Comparison of ENCODE assay signal across 16 cellular contexts in genomic region chr11:12233602-12233925, GRCh38.
DNase-seq lines count a peak whose midpoint lies in the region; TF ChIP-seq lines count a peak whose summit lies in the region.
"Had no signal": no experiment of that assay in that cellular context is flagged by ENCODE, and none has a peak within 500 bp of the region (broad histone marks: within the 10 kb centered on the region; RNA-seq: fewer than 3 reads in every experiment).

No MANE protein-coding gene starts in this region.

- H3K36me3 Mint-ChIP-seq in immature natural killer cell = peaks cover 26 to 57% (median 31%) of the 10 kb centered on the region in 3 donors

- H3K79me2 ChIP-seq in GM23248 (ENCODE audit: insufficient read depth) = peaks cover 20% of the 10 kb centered on the region

- H3K4me3 Mint-ChIP-seq in immature natural killer cell = no peak overlapping the region
- H3K4me3 Mint-ChIP-seq: activated CD8-positive, alpha-beta memory T cell treated with anti-CD3 and anti-CD28 coated beads, Interleukin-2, amount 10 ng/mL, durations not matched to agents 7 days and 5 days; activated naive CD4-positive, alpha-beta T cell treated with anti-CD3 and anti-CD28 coated beads for 36 hours; neural crest cell; T-cell had no signal

- in situ Hi-C loops in GM23248 (cut with MboI) = loop anchor here (25.0 kb wide), 1 partner anchor 171 kb away; no protein-coding TSS in a partner anchor

- H3K9ac ChIP-seq in GM23248 = peak overlapping the region; percentile 72
- H3K9ac ChIP-seq: BLaER1 treated with 17β-estradiol and CSF1 and Interleukin-3, amounts not matched to agents 10 nM and 100 nM had no signal

- no peak for TF ChIP-seq EP300 in stomach (IDR thresholded peaks at IDR 0.05)

- DNase-seq in GM23248 (no peak), adrenal gland (no peak), immature natural killer cell (no peak), stomach (no peak), ureter (ENCODE audit: low spot score) (no peak), NCI-H82 treated with DMSO at 0.1 percent for 48 hours (lab: John Stamatoyannopoulos, UW; ENCODE audit: unreplicated experiment) (no peak)
- no peak for DNase-seq in stimulated activated CD4-positive, alpha-beta T cell treated with anti-CD3 and anti-CD28 coated beads, Interleukin-2, amount 100 ng/mL, for 24 hours
- DNase-seq: activated CD8-positive, alpha-beta memory T cell treated with anti-CD3 and anti-CD28 coated beads, Interleukin-2, amount 10 ng/mL, durations not matched to agents 7 days and 5 days; activated naive CD4-positive, alpha-beta T cell treated with anti-CD3 and anti-CD28 coated beads for 36 hours; DMS79 treated with DMSO at 0.1 percent for 48 hours; effector CD8-positive, alpha-beta T cell; foreskin fibroblast; NCI-H2107; T-cell had no signal

- H3K4me1 Mint-ChIP-seq in immature natural killer cell = peaks cover 40 to 44% of the 10 kb centered on the region in 2 donors

- no peaks in the 10 kb centered on the region for H3K9me2 ChIP-seq in GM23248 (ENCODE audit: insufficient read depth)

- H3K27ac ChIP-seq in GM23248 (peak overlapping the region; percentile 96), adrenal gland (peak overlapping the region in 3 of 5 donors; percentile 16 to 78 (median 68)), stomach (peak overlapping the region in 4 of 5 donors; percentile 79 to 91 (median 82))
- H3K27ac ChIP-seq: BLaER1 treated with 17β-estradiol and CSF1 and Interleukin-3, amounts not matched to agents 10 nM and 100 nM had no signal

- peak overlapping the region in 4 of 6 donors; percentile 91 to 98 (median 96) for H3K27ac Mint-ChIP-seq in immature natural killer cell
- H3K27ac Mint-ChIP-seq: activated CD8-positive, alpha-beta memory T cell treated with anti-CD3 and anti-CD28 coated beads, Interleukin-2, amount 10 ng/mL, durations not matched to agents 7 days and 5 days; activated naive CD4-positive, alpha-beta T cell treated with anti-CD3 and anti-CD28 coated beads for 36 hours had no signal

- H3K4me2 ChIP-seq in GM23248 (ENCODE audit: unreplicated experiment) = peak overlapping the region; percentile 47

- H3K4me3 ChIP-seq in GM23248 (no peak overlapping the region), adrenal gland (no peak overlapping the region), stomach (no peak overlapping the region)
- H3K4me3 ChIP-seq: BLaER1 treated with 17β-estradiol and CSF1 and Interleukin-3, amounts not matched to agents 10 nM and 100 nM had no signal

- 100% methylated on average over 1 of the region's 1 CpG for WGBS in GM23248 (ENCODE audit: low coverage in 1 of 2, low lambda C conversion rate in 2 of 2, missing lambda C conversion rate in 2 of 2), 2 experiments
- WGBS in adrenal gland, 4 donors = 78 to 81% (median 79%) methylated on average over 1 of the region's 1 CpG
- WGBS in stomach, 5 donors = 38 to 71% (median 49%) methylated on average over 1 of the region's 1 CpG

- H3K9me3 ChIP-seq in GM23248 (ENCODE audit: low read depth) = no peaks in the 10 kb centered on the region
- no peaks in the 10 kb centered on the region for H3K9me3 ChIP-seq in adrenal gland (replicated peaks in 1 of 3)
- no peaks in the 10 kb centered on the region for H3K9me3 ChIP-seq in stomach
- H3K9me3 ChIP-seq: BLaER1 treated with 17β-estradiol and CSF1 and Interleukin-3, amounts not matched to agents 10 nM and 100 nM had no signal

- TF ChIP-seq CTCF in adrenal gland (IDR thresholded peaks at IDR 0.05) = no peak
- TF ChIP-seq CTCF in stomach (IDR thresholded peaks at IDR 0.05) = no peak

- TF ChIP-seq POLR2A in adrenal gland (IDR thresholded peaks at IDR 0.05) (no peak), stomach (IDR thresholded peaks at IDR 0.05) (no peak)

- peaks cover 53% of the 10 kb centered on the region for H3F3A ChIP-seq in GM23248 (ENCODE audit: insufficient read depth)

- H3K4me1 ChIP-seq in GM23248 (ENCODE audit: insufficient read depth) (peaks cover 26% of the 10 kb centered on the region), adrenal gland (replicated peaks in 1 of 2) (peaks cover 0 to 4% of the 10 kb centered on the region in 2 donors), stomach (peaks cover 43 to 84% (median 67%) of the 10 kb centered on the region in 4 donors)

- intact Hi-C loops in adrenal gland (cut with DNase I) = loop anchor here in 1 of 2 donors (10.0 kb wide), 1 partner anchor 299 kb away; no protein-coding TSS in a partner anchor
- intact Hi-C loops in stomach (cut with DNase I; ENCODE audit: low total_unique reads) = no loop called here

- H2AFZ ChIP-seq in GM23248 = no peak overlapping the region

- peaks cover 27% of the 10 kb centered on the region; the same call in 1 of the 2 replicates for H3K36me3 ChIP-seq in GM23248 (ENCODE audit: low read depth)
- no peaks in the 10 kb centered on the region for H3K36me3 ChIP-seq in adrenal gland (replicated peaks in 1 of 2)
- peaks cover 23 to 54% (median 39%) of the 10 kb centered on the region in 4 donors for H3K36me3 ChIP-seq in stomach

- no peaks in the 10 kb centered on the region for H4K20me1 ChIP-seq in GM23248 (ENCODE audit: insufficient read depth)
- H4K20me1 ChIP-seq: BLaER1 treated with 17β-estradiol and CSF1 and Interleukin-3, amounts not matched to agents 10 nM and 100 nM had no signal

- H3K27me3 Mint-ChIP-seq in immature natural killer cell (ENCODE audit: low read depth in 3 of 3) = peaks cover 7 to 11% (median 7%) of the 10 kb centered on the region in 3 donors
- H3K27me3 Mint-ChIP-seq: activated CD8-positive, alpha-beta memory T cell treated with anti-CD3 and anti-CD28 coated beads, Interleukin-2, amount 10 ng/mL, durations not matched to agents 7 days and 5 days; T-cell had no signal

- H3K27me3 ChIP-seq in GM23248 (replicated peaks; ENCODE audit: insufficient read depth) = no peaks in the 10 kb centered on the region
- H3K27me3 ChIP-seq in adrenal gland = no peaks in the 10 kb centered on the region
- H3K27me3 ChIP-seq in stomach = no peaks in the 10 kb centered on the region
- H3K27me3 ChIP-seq: BLaER1 treated with 17β-estradiol and CSF1 and Interleukin-3, amounts not matched to agents 10 nM and 100 nM had no signal

- H3K9me3 Mint-ChIP-seq in immature natural killer cell = no peaks in the 10 kb centered on the region
- H3K9me3 Mint-ChIP-seq: activated naive CD4-positive, alpha-beta T cell treated with anti-CD3 and anti-CD28 coated beads for 36 hours; neural crest cell; T-cell had no signal
